ENCODE assay signal across 32 cellular contexts in the genomic region with DNA sequence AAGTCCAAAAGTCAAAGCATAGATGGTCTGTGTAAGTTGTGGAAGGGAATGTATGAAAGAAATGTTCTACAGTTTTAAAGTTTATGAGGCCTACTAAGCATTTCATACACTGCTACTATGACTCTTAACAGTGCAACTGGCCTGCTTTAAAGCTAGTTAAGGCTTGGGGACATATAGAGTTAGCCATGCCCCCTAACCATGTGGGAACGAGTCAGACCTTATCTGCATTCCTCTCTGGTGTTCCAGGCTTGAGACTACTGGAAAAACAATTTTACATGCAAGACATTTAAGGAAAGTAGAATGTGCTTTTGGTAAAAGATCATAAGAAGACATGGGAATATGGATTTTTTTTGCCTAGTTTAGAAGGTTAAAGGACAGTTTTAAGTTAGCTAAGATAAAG. TPM values are rescaled to one million over a fixed set of nuclear protein-coding genes. Genes with fewer than 3 reads are reported as not detected.
DNase-seq lines count a peak whose midpoint lies in the region; ATAC-seq and TF ChIP-seq lines count a peak whose summit lies in the region.
"Had no signal": no experiment of that assay in that cellular context is flagged by ENCODE, and none has a peak within 500 bp of the region (broad histone marks: within the 10 kb centered on the region; RNA-seq: fewer than 3 reads in every experiment).

No MANE protein-coding gene starts in this region.

- no peaks in the 10 kb centered on the region for H3K9me3 Mint-ChIP-seq in activated naive CD8-positive, alpha-beta T cell treated with anti-CD3 and anti-CD28 coated beads, Interleukin-2, amount 10 ng/mL, durations not matched to agents 7 days and 5 days
- H3K9me3 Mint-ChIP-seq: naive B cell; T-helper 2 cell treated with Interferon-gamma antibody and Interleukin-4, amounts not matched to agents 5 μg/mL and 100 μg/mL, for 36 hours had no signal

- no peak for TF ChIP-seq CTCF in cardiac muscle cell (IDR thresholded peaks at IDR 0.05; ENCODE audit: low read depth, low read length)
- TF ChIP-seq CTCF in fibroblast of the aortic adventitia (IDR thresholded peaks at IDR 0.05; ENCODE audit: insufficient read depth, low read length) = no peak
- no peak for TF ChIP-seq CTCF in retinal pigment epithelial cell (conservative IDR thresholded peaks at IDR 0.05; ENCODE audit: low read depth, low read length)

- H3K36me3 Mint-ChIP-seq in activated naive CD8-positive, alpha-beta T cell treated with anti-CD3 and anti-CD28 coated beads, Interleukin-2, amount 10 ng/mL, durations not matched to agents 7 days and 5 days = peaks cover 6% of the 10 kb centered on the region
- H3K36me3 Mint-ChIP-seq: mesothelial cell of epicardium, naive B cell had no signal

- no peak for ATAC-seq in left cardiac atrium
- no peak for ATAC-seq in activated naive CD8-positive, alpha-beta T cell treated with anti-CD3 and anti-CD28 coated beads, Interleukin-2, amount 10 ng/mL, durations not matched to agents 7 days and 5 days (ENCODE audit: low read depth)
- ATAC-seq: HCT116, PC-3, Right ventricle myocardium inferior had no signal

- H3K9me3 ChIP-seq in cardiac muscle cell (ENCODE audit: low read depth) = no peaks in the 10 kb centered on the region
- H3K9me3 ChIP-seq: adrenal gland, left ventricle myocardium inferior, upper lobe of left lung had no signal

- peaks cover 51% of the 10 kb centered on the region for H3K4me1 Mint-ChIP-seq in activated naive CD8-positive, alpha-beta T cell treated with anti-CD3 and anti-CD28 coated beads, Interleukin-2, amount 10 ng/mL, durations not matched to agents 7 days and 5 days

- intact Hi-C loops in left cardiac atrium (cut with DNase I) = no loop called here

- H3K4me1 ChIP-seq in cardiac muscle cell (ENCODE audit: low read depth) = peaks cover 6% of the 10 kb centered on the region
- H3K4me1 ChIP-seq: adrenal gland, upper lobe of left lung had no signal

- H3K27me3 Mint-ChIP-seq in activated naive CD8-positive, alpha-beta T cell treated with anti-CD3 and anti-CD28 coated beads, Interleukin-2, amount 10 ng/mL, durations not matched to agents 7 days and 5 days = peaks cover 3% of the 10 kb centered on the region
- H3K27me3 Mint-ChIP-seq: B cell, naive B cell had no signal

- DNase-seq in cardiac muscle cell (ENCODE audit: low read depth in 1 of 2, low spot score in 1 of 2) = peak; percentile 16 to 33
- no peak for DNase-seq in left cardiac atrium
- DNase-seq in activated naive CD8-positive, alpha-beta T cell treated with anti-CD3 and anti-CD28 coated beads, Interleukin-2, amount 10 ng/mL, durations not matched to agents 7 days and 5 days = no peak
- peak; percentile 10 for DNase-seq in fibroblast of the aortic adventitia (ENCODE audit: low read depth)
- peak; percentile 12 for DNase-seq in retinal pigment epithelial cell (ENCODE audit: low read depth)
- no peak for DNase-seq in NCI-H748 treated with DMSO at 0.1 percent for 48 hours (lab: John Stamatoyannopoulos, UW)
- no peak for DNase-seq in HPDE6-E6E7 (ENCODE audit: extremely low spot score)
- DNase-seq in NCI-H526 (lab: John Stamatoyannopoulos, UW) = no peak
- DNase-seq: activated CD8-positive, alpha-beta memory T cell treated with anti-CD3 and anti-CD28 coated beads for 24 hours; activated effector memory CD4-positive, alpha-beta T cell treated with Interleukin-2 at 50 U/mL for 16 hours; adrenal gland; brain microvascular endothelial cell; DMS79; effector CD8-positive, alpha-beta T cell; foreskin fibroblast; GF-D8; left ventricle myocardium inferior; MV-4-11; naive B cell; NCI-H1694 treated with DMSO at 0.1 percent for 48 hours; NCI-H2171; NCI-H524; NK-92 treated with Interleukin-12 subunit alpha and Interleukin-12 subunit beta, amount 100 ng/mL, for 24 hours; PC-3; stimulated activated CD4-positive, alpha-beta T cell treated with anti-CD3 and anti-CD28 coated beads, Interleukin-2, amount 100 ng/mL, for 24 hours; upper lobe of left lung had no signal

- POLR2A ChIA-PET in activated naive CD8-positive, alpha-beta T cell treated with anti-CD3 and anti-CD28 coated beads, Interleukin-2, amount 10 ng/mL, durations not matched to agents 7 days and 5 days (lab: Charles Lee) = no interaction called here

- no peaks in the 10 kb centered on the region for H3K36me3 ChIP-seq in cardiac muscle cell
- H3K36me3 ChIP-seq: adrenal gland, brain microvascular endothelial cell, left ventricle myocardium inferior, upper lobe of left lung had no signal

- no peak overlapping the region for H3K4me3 ChIP-seq in cardiac muscle cell
- H3K4me3 ChIP-seq in fibroblast of the aortic adventitia (ENCODE audit: low read depth, low read length) = no peak overlapping the region
- no peak overlapping the region for H3K4me3 ChIP-seq in retinal pigment epithelial cell (ENCODE audit: low read length)
- H3K4me3 ChIP-seq: adrenal gland, left ventricle myocardium inferior, upper lobe of left lung had no signal

- H3K27me3 ChIP-seq in cardiac muscle cell = peaks cover 6% of the 10 kb centered on the region
- H3K27me3 ChIP-seq: adrenal gland, upper lobe of left lung had no signal

- H3K4me3 Mint-ChIP-seq in activated naive CD8-positive, alpha-beta T cell treated with anti-CD3 and anti-CD28 coated beads, Interleukin-2, amount 10 ng/mL, durations not matched to agents 7 days and 5 days = peak overlapping the region; percentile 4
- H3K4me3 Mint-ChIP-seq: B cell; mesothelial cell of epicardium; naive B cell; T-helper 2 cell treated with Interferon-gamma antibody and Interleukin-4, amounts not matched to agents 5 μg/mL and 100 μg/mL, for 36 hours had no signal

- no peak overlapping the region for H3K27ac ChIP-seq in cardiac muscle cell
- H3K27ac ChIP-seq: adrenal gland, brain microvascular endothelial cell, left ventricle myocardium inferior, upper lobe of left lung had no signal

- H3K27ac Mint-ChIP-seq in activated naive CD8-positive, alpha-beta T cell treated with anti-CD3 and anti-CD28 coated beads, Interleukin-2, amount 10 ng/mL, durations not matched to agents 7 days and 5 days = no peak overlapping the region
- H3K27ac Mint-ChIP-seq: B cell; mesothelial cell of epicardium; T-helper 2 cell treated with Interferon-gamma antibody and Interleukin-4, amounts not matched to agents 5 μg/mL and 100 μg/mL, for 36 hours had no signal

RNA-seq across cellular contexts. Expression of a gene that starts 8.7 kb away (rescaled TPM):
- not detected in 2 replicates for total RNA-seq in cardiac muscle cell
- polyA plus RNA-seq in cardiac muscle cell = 0.26 TPM in 1 of 2 replicates, not detected in the other
- 1 to 10 TPM; 1.9 to 5.5 TPM for total RNA-seq in left cardiac atrium
- 100 to 1,000 TPM; 379 to 386 TPM for total RNA-seq in activated naive CD8-positive, alpha-beta T cell treated with anti-CD3 and anti-CD28 coated beads, Interleukin-2, amount 10 ng/mL, durations not matched to agents 7 days and 5 days
- total RNA-seq in fibroblast of the aortic adventitia (ENCODE audit: low replicate concordance) = not detected in 2 replicates
- total RNA-seq: A673, PC-3 had no signal

RNA-seq across cellular contexts. Expression of a gene that starts 18.7 kb away (rescaled TPM):
- not detected in 2 replicates for total RNA-seq in cardiac muscle cell
- polyA plus RNA-seq in cardiac muscle cell = 0.25 TPM in 1 of 2 replicates, not detected in the other
- 1 to 10 TPM in 1 of 2 donors, under 1 TPM in 1; 0.68 to 1.9 TPM for total RNA-seq in left cardiac atrium
- 100 to 1,000 TPM; 124 to 137 TPM for total RNA-seq in activated naive CD8-positive, alpha-beta T cell treated with anti-CD3 and anti-CD28 coated beads, Interleukin-2, amount 10 ng/mL, durations not matched to agents 7 days and 5 days
- total RNA-seq in fibroblast of the aortic adventitia (ENCODE audit: low replicate concordance) = not detected in 2 replicates
- total RNA-seq: A673, mesothelial cell of epicardium had no signal

Comparison
In these comparisons a context has a peak if more than half of its experiments do, and no peak if none do; other contexts are left out.
1. DNase-seq: peak in cardiac muscle cell (2 of 2), fibroblast of the aortic adventitia (single experiment) and retinal pigment epithelial cell (single experiment); none in left cardiac atrium (single experiment), activated naive CD8-positive, alpha-beta T cell treated with anti-CD3 and anti-CD28 coated beads, Interleukin-2, amount 10 ng/mL, durations not matched to agents 7 days and 5 days (single experiment), NCI-H748 treated with DMSO at 0.1 percent for 48 hours (single experiment), HPDE6-E6E7 (single experiment) and NCI-H526 (0 of 2).
2. RNA of a gene that starts 8.7 kb away (total RNA-seq): 379 to 386 TPM in activated naive CD8-positive, alpha-beta T cell treated with anti-CD3 and anti-CD28 coated beads, Interleukin-2, amount 10 ng/mL, durations not matched to agents 7 days and 5 days; 1.9 to 5.5 TPM in left cardiac atrium, not detected in cardiac muscle cell and not detected in fibroblast of the aortic adventitia; every median in the first group is over 10 times any median in the second.
3. RNA of a gene that starts 18.7 kb away (total RNA-seq): 124 to 137 TPM in activated naive CD8-positive, alpha-beta T cell treated with anti-CD3 and anti-CD28 coated beads, Interleukin-2, amount 10 ng/mL, durations not matched to agents 7 days and 5 days; 0.68 to 1.9 TPM in left cardiac atrium, not detected in cardiac muscle cell and not detected in fibroblast of the aortic adventitia; every median in the first group is over 10 times any median in the second.